Comparison of ENCODE assay signal across 19 cellular contexts in the genomic region with DNA sequence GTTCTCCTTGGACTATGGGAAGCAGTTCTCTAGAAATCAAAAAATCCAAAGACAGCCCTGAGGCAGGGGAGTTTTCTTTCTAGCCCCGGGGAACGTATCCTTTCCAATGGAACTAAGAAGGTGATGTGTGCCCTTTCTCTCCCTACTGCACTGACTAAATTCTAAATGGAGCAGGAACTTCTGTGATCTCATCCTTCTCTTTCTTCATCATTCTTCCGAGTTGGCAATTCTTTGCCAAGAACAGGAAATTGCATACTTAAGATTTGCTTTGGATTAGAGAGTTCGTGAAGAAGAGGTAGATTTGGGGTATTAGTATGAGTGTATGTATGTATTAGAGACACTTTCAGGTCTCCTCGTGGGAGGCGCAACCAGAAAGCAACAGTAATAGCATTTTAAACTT.
"Had no signal": no experiment of that assay in that cellular context is flagged by ENCODE, and none has a peak within 500 bp of the region (broad histone marks: within the 10 kb centered on the region; RNA-seq: fewer than 3 reads in every experiment).

No MANE protein-coding gene starts in this region.

- DNase-seq: activated CD4-positive, alpha-beta T cell treated with anti-CD3 and anti-CD28 coated beads, Interleukin-2, amount 50 U/mL, for 1 hour; activated naive CD8-positive, alpha-beta T cell treated with anti-CD3 and anti-CD28 coated beads, Interleukin-2, amount 10 ng/mL, durations not matched to agents 7 days and 5 days; anterior cingulate cortex; brain microvascular endothelial cell; dermis blood vessel endothelial cell; effector memory CD8-positive, alpha-beta T cell; glutamatergic neuron; hypothalamus; left ventricle myocardium superior; mesendoderm; natural killer cell; posterior cingulate gyrus; retina; stimulated activated CD4-positive, alpha-beta T cell treated with anti-CD3 and anti-CD28 coated beads, Interleukin-2, amount 100 ng/mL, for 48 hours; stimulated activated naive B cell treated with anti-CD40 and anti-IgM and Interleukin-4, amounts not matched to agents 10 μg/mL and 1 μg/mL and 100 μg/mL, for 72 hours; T-helper 9 cell; tibial artery had no signal

- H3K36me3 ChIP-seq: brain microvascular endothelial cell, tibial artery, vagina had no signal

- ATAC-seq: activated CD4-positive, CD25-positive, alpha-beta regulatory T cell treated with anti-CD3 and anti-CD28 coated beads, Interleukin-2, amount 50 U/mL, for 24 hours; left ventricle myocardium superior; stimulated activated naive B cell treated with anti-CD40 and anti-IgM and Interleukin-4, amounts not matched to agents 10 μg/mL and 1 μg/mL and 100 μg/mL, for 72 hours had no signal

- H3K27ac ChIP-seq: brain microvascular endothelial cell, tibial artery, vagina had no signal

- H3K9me3 ChIP-seq: tibial artery, vagina had no signal

- H3K27me3 ChIP-seq: brain microvascular endothelial cell, tibial artery, vagina had no signal

- H3K4me3 ChIP-seq: tibial artery, vagina had no signal
